Comparison of ENCODE assay signal across 10 cellular contexts in genomic region chr12:53063708-53064612, GRCh38. TPM values are rescaled to one million over a fixed set of nuclear protein-coding genes. Genes with fewer than 3 reads are reported as not detected.
DNase-seq lines count a peak whose midpoint lies in the region; ATAC-seq and TF ChIP-seq lines count a peak whose summit lies in the region.
"Had no signal": no experiment of that assay in that cellular context is flagged by ENCODE, and none has a peak within 500 bp of the region (broad histone marks: within the 10 kb centered on the region; RNA-seq: fewer than 3 reads in every experiment).

No MANE protein-coding gene starts in this region.

- H3K9ac ChIP-seq in colonic mucosa (ENCODE audit: low read depth in 2 of 2, low read length in 2 of 2), result no peak overlapping the region

- DNase-seq in activated CD4-positive, alpha-beta T cell treated with anti-CD3 and anti-CD28 coated beads for 36 hours, result peak; percentile 9
- no peak for DNase-seq in activated CD4-positive, alpha-beta T cell treated with anti-CD3 and anti-CD28 coated beads, Interleukin-2, amount 10 ng/mL, durations not matched to agents 24 days and 14 days
- DNase-seq in colonic mucosa (peak; percentile 33), mesenteric fat pad (ENCODE audit: low spot score) (peak; percentile 89), upper lobe of right lung (peak; percentile 60), NCI-H510A (lab: John Stamatoyannopoulos, UW) (no peak), DMS79 treated with DMSO at 0.1 percent for 48 hours (lab: John Stamatoyannopoulos, UW) (no peak)
- no peak for DNase-seq in effector memory CD4-positive, alpha-beta T cell

- H3K27me3 Mint-ChIP-seq in activated CD4-positive, alpha-beta T cell treated with anti-CD3 and anti-CD28 coated beads for 36 hours, result no peaks in the 10 kb centered on the region
- no peaks in the 10 kb centered on the region for H3K27me3 Mint-ChIP-seq in activated CD4-positive, alpha-beta T cell treated with anti-CD3 and anti-CD28 coated beads, Interleukin-2, amount 10 ng/mL, durations not matched to agents 24 days and 14 days
- H3K27me3 Mint-ChIP-seq: B cell had no signal

- H3K27me3 ChIP-seq in colonic mucosa (no peaks in the 10 kb centered on the region), upper lobe of right lung (no peaks in the 10 kb centered on the region)
- H3K27me3 ChIP-seq in effector memory CD4-positive, alpha-beta T cell (replicated peaks; ENCODE audit: control insufficient read depth, insufficient read depth, low read length, poor library complexity, severe bottlenecking), result no peaks in the 10 kb centered on the region

- H3K9me3 Mint-ChIP-seq in activated CD4-positive, alpha-beta T cell treated with anti-CD3 and anti-CD28 coated beads for 36 hours (ENCODE audit: low read depth), result no peaks in the 10 kb centered on the region
- H3K9me3 Mint-ChIP-seq in activated CD4-positive, alpha-beta T cell treated with anti-CD3 and anti-CD28 coated beads, Interleukin-2, amount 10 ng/mL, durations not matched to agents 24 days and 14 days, result no peaks in the 10 kb centered on the region
- H3K9me3 Mint-ChIP-seq: activated naive CD4-positive, alpha-beta T cell treated with anti-CD3 and anti-CD28 coated beads, Interleukin-2, amount 50 U/mL, for 72 hours had no signal

- H3K4me1 Mint-ChIP-seq in activated CD4-positive, alpha-beta T cell treated with anti-CD3 and anti-CD28 coated beads for 36 hours, result peaks cover 7% of the 10 kb centered on the region
- H3K4me1 Mint-ChIP-seq in activated CD4-positive, alpha-beta T cell treated with anti-CD3 and anti-CD28 coated beads, Interleukin-2, amount 10 ng/mL, durations not matched to agents 24 days and 14 days, result peaks cover 8% of the 10 kb centered on the region

- ATAC-seq in activated CD4-positive, alpha-beta T cell treated with anti-CD3 and anti-CD28 coated beads for 36 hours, result no peak
- no peak for ATAC-seq in upper lobe of right lung
- ATAC-seq: activated naive CD4-positive, alpha-beta T cell treated with anti-CD3 and anti-CD28 coated beads, Interleukin-2, amount 50 U/mL, for 72 hours had no signal

- no peaks in the 10 kb centered on the region for H3K9me3 ChIP-seq in colonic mucosa
- H3K9me3 ChIP-seq in upper lobe of right lung, result no peaks in the 10 kb centered on the region
- H3K9me3 ChIP-seq in effector memory CD4-positive, alpha-beta T cell (ENCODE audit: control insufficient read depth, low read length), result no peaks in the 10 kb centered on the region

- no peak overlapping the region for H3K4me3 Mint-ChIP-seq in activated CD4-positive, alpha-beta T cell treated with anti-CD3 and anti-CD28 coated beads for 36 hours
- H3K4me3 Mint-ChIP-seq in activated CD4-positive, alpha-beta T cell treated with anti-CD3 and anti-CD28 coated beads, Interleukin-2, amount 10 ng/mL, durations not matched to agents 24 days and 14 days, result no peak overlapping the region
- H3K4me3 Mint-ChIP-seq: B cell had no signal

- H3K4me3 ChIP-seq in colonic mucosa (no peak overlapping the region), upper lobe of right lung (no peak overlapping the region)
- no peak overlapping the region for H3K4me3 ChIP-seq in effector memory CD4-positive, alpha-beta T cell (ENCODE audit: insufficient read depth, low read depth, low read length, poor library complexity, severe bottlenecking)

- CTCF ChIA-PET in activated CD4-positive, alpha-beta T cell treated with anti-CD3 and anti-CD28 coated beads for 36 hours (lab: Charles Lee), result interaction anchor here (0.8 to 15.8 kb wide), 6 partner anchors 9 to 179 kb away, joined by 3 to 277 read pairs (median 4); partner anchors contain the start of genes IGFBP6, SOAT2 and SPRYD3

- H3K27ac ChIP-seq in colonic mucosa (no peak overlapping the region), upper lobe of right lung (no peak overlapping the region)
- no peak overlapping the region for H3K27ac ChIP-seq in effector memory CD4-positive, alpha-beta T cell (ENCODE audit: insufficient read depth, low read length, poor library complexity, severe bottlenecking)

- TF ChIP-seq CTCF in colonic mucosa (IDR thresholded peaks at IDR 0.05) (no peak), upper lobe of right lung (IDR thresholded peaks at IDR 0.05) (no peak)

- no peak overlapping the region for H3K27ac Mint-ChIP-seq in activated CD4-positive, alpha-beta T cell treated with anti-CD3 and anti-CD28 coated beads for 36 hours
- H3K27ac Mint-ChIP-seq in activated CD4-positive, alpha-beta T cell treated with anti-CD3 and anti-CD28 coated beads, Interleukin-2, amount 10 ng/mL, durations not matched to agents 24 days and 14 days, result no peak overlapping the region
- H3K27ac Mint-ChIP-seq: activated naive CD4-positive, alpha-beta T cell treated with anti-CD3 and anti-CD28 coated beads, Interleukin-2, amount 50 U/mL, for 72 hours; B cell had no signal

- intact Hi-C loops in activated CD4-positive, alpha-beta T cell treated with anti-CD3 and anti-CD28 coated beads for 36 hours (cut with DNase I, micrococcal nuclease), result loop anchor here in 1 of 2 experiments (10.0 kb wide), 1 partner anchor 131 kb away; no protein-coding TSS in a partner anchor
- intact Hi-C loops in activated CD4-positive, alpha-beta T cell treated with anti-CD3 and anti-CD28 coated beads, Interleukin-2, amount 10 ng/mL, durations not matched to agents 24 days and 14 days (cut with micrococcal nuclease), result no loop called here
- intact Hi-C loops in colonic mucosa (cut with DNase I) (no loop called here), upper lobe of right lung (cut with DNase I) (no loop called here)

- H3K4me1 ChIP-seq in colonic mucosa (peaks cover 12% of the 10 kb centered on the region), upper lobe of right lung (peaks cover 46% of the 10 kb centered on the region)
- H3K4me1 ChIP-seq in effector memory CD4-positive, alpha-beta T cell (ENCODE audit: control insufficient read depth, insufficient read depth, low read length, poor library complexity, severe bottlenecking), result no peaks in the 10 kb centered on the region

- POLR2A ChIA-PET in activated CD4-positive, alpha-beta T cell treated with anti-CD3 and anti-CD28 coated beads for 36 hours (lab: Charles Lee), result no interaction called here

- H3K36me3 ChIP-seq in colonic mucosa (no peaks in the 10 kb centered on the region), upper lobe of right lung (peaks cover 73% of the 10 kb centered on the region)
- H3K36me3 ChIP-seq in effector memory CD4-positive, alpha-beta T cell (ENCODE audit: control insufficient read depth, insufficient read depth, low read length), result peaks cover 39% of the 10 kb centered on the region

- peaks cover 16% of the 10 kb centered on the region for H3K36me3 Mint-ChIP-seq in activated CD4-positive, alpha-beta T cell treated with anti-CD3 and anti-CD28 coated beads for 36 hours (ENCODE audit: low read depth)
- H3K36me3 Mint-ChIP-seq in activated CD4-positive, alpha-beta T cell treated with anti-CD3 and anti-CD28 coated beads, Interleukin-2, amount 10 ng/mL, durations not matched to agents 24 days and 14 days (ENCODE audit: low read depth), result peaks cover 20% of the 10 kb centered on the region
- H3K36me3 Mint-ChIP-seq: activated naive CD4-positive, alpha-beta T cell treated with anti-CD3 and anti-CD28 coated beads, Interleukin-2, amount 50 U/mL, for 72 hours had no signal

RNA-seq across cellular contexts. Expression of gene TNS2, which starts 14.1 kb away (rescaled TPM):
- 1 to 10 TPM in 1 of 2 experiments, under 1 TPM in 1; 0.77 to 2.4 TPM for total RNA-seq in activated CD4-positive, alpha-beta T cell treated with anti-CD3 and anti-CD28 coated beads for 36 hours
- total RNA-seq in activated CD4-positive, alpha-beta T cell treated with anti-CD3 and anti-CD28 coated beads, Interleukin-2, amount 10 ng/mL, durations not matched to agents 24 days and 14 days, result 1.8 and 2.3 TPM in 2 replicates
- total RNA-seq in colonic mucosa (10 to 100 TPM; 26.0 to 27.1 TPM), mesenteric fat pad (210 TPM), upper lobe of right lung (232 TPM)

RNA-seq across cellular contexts. Expression of gene SPRYD3, which starts 15.2 kb away (rescaled TPM):
- 10 to 100 TPM; 13.7 to 18.2 TPM for total RNA-seq in activated CD4-positive, alpha-beta T cell treated with anti-CD3 and anti-CD28 coated beads for 36 hours
- 35.6 TPM in 2 replicates for total RNA-seq in activated CD4-positive, alpha-beta T cell treated with anti-CD3 and anti-CD28 coated beads, Interleukin-2, amount 10 ng/mL, durations not matched to agents 24 days and 14 days
- total RNA-seq in colonic mucosa, result 10 to 100 TPM; 32.5 to 35.0 TPM
- total RNA-seq in mesenteric fat pad, result 46.2 TPM
- 50.4 TPM for total RNA-seq in upper lobe of right lung

RNA-seq across cellular contexts. Expression of gene IGFBP6, which starts 33.5 kb away (rescaled TPM):
- total RNA-seq in activated CD4-positive, alpha-beta T cell treated with anti-CD3 and anti-CD28 coated beads for 36 hours, result 1 to 10 TPM; 1.3 to 2.4 TPM
- total RNA-seq in activated CD4-positive, alpha-beta T cell treated with anti-CD3 and anti-CD28 coated beads, Interleukin-2, amount 10 ng/mL, durations not matched to agents 24 days and 14 days, result not detected in 2 replicates
- 10 to 100 TPM in 1 of 2 donors, 1 to 10 TPM in 1; 7.2 to 14.6 TPM for total RNA-seq in colonic mucosa
- 195 TPM for total RNA-seq in mesenteric fat pad
- total RNA-seq in upper lobe of right lung, result 34.6 TPM
- total RNA-seq: B cell had no signal

RNA-seq across cellular contexts. Expression of gene SOAT2, which starts 39.3 kb away (rescaled TPM):
- under 1 TPM; 0.57 to 0.79 TPM for total RNA-seq in activated CD4-positive, alpha-beta T cell treated with anti-CD3 and anti-CD28 coated beads for 36 hours
- total RNA-seq in activated CD4-positive, alpha-beta T cell treated with anti-CD3 and anti-CD28 coated beads, Interleukin-2, amount 10 ng/mL, durations not matched to agents 24 days and 14 days, result not detected in 2 replicates
- total RNA-seq in colonic mucosa (under 1 TPM in 1 of 2 donors, not detected in 1; 0.12 TPM), mesenteric fat pad (not detected), upper lobe of right lung (not detected)
- total RNA-seq: B cell had no signal

RNA-seq across cellular contexts. Expression of gene EIF4B, which starts 57.7 kb away (rescaled TPM):
- 100 to 1,000 TPM; 698 to 781 TPM for total RNA-seq in activated CD4-positive, alpha-beta T cell treated with anti-CD3 and anti-CD28 coated beads for 36 hours
- total RNA-seq in activated CD4-positive, alpha-beta T cell treated with anti-CD3 and anti-CD28 coated beads, Interleukin-2, amount 10 ng/mL, durations not matched to agents 24 days and 14 days, result 500 and 521 TPM in 2 replicates
- 100 to 1,000 TPM; 398 to 455 TPM for total RNA-seq in colonic mucosa
- total RNA-seq in mesenteric fat pad, result 393 TPM
- total RNA-seq in upper lobe of right lung, result 436 TPM

Comparison
In these comparisons a context has a peak if more than half of its experiments do, and no peak if none do; other contexts are left out.
1. DNase-seq: peak in activated CD4-positive, alpha-beta T cell treated with anti-CD3 and anti-CD28 coated beads for 36 hours (single experiment), colonic mucosa (single experiment), mesenteric fat pad (single experiment) and upper lobe of right lung (single experiment); none in activated CD4-positive, alpha-beta T cell treated with anti-CD3 and anti-CD28 coated beads, Interleukin-2, amount 10 ng/mL, durations not matched to agents 24 days and 14 days (single experiment), NCI-H510A (single experiment), effector memory CD4-positive, alpha-beta T cell (0 of 3) and DMS79 treated with DMSO at 0.1 percent for 48 hours (single experiment).